Comparison of ENCODE assay signal across 1 cellular context in genomic region chr18:34697891-34698290, GRCh38.
TF ChIP-seq lines count a peak whose summit lies in the region.

No MANE protein-coding gene starts in this region.

TF ChIP-seq in H1, 55 proteins besides CTCF, POLR2A, EP300 and RAD21 (continued from another document):
- TF ChIP-seq CEBPB (IDR thresholded peaks at IDR 0.05; ENCODE audit: low read depth, low read length), result no peak
